8 cellular contexts compared by ENCODE assay signal in genomic region chr20:54020868-54021267, GRCh38. TPM values are rescaled to one million over a fixed set of nuclear protein-coding genes. Genes with fewer than 3 reads are reported as not detected.
"Had no signal": no experiment of that assay in that cellular context is flagged by ENCODE, and none has a peak within 500 bp of the region (broad histone marks: within the 10 kb centered on the region; RNA-seq: fewer than 3 reads in every experiment).

No MANE protein-coding gene starts in this region.

- FAIRE-seq: HepG2, K562 had no signal

- DNase-seq: IMR-90, KBM-7, KG1 had no signal

- H3K36me3 Mint-ChIP-seq: IgD-negative memory B cell had no signal

- ATAC-seq: HepG2, K562 had no signal

- H3K4me3 ChIP-seq: K562 had no signal

- H3K4me2 ChIP-seq: KMS-11 had no signal

- H3K27ac ChIP-seq: HL-60, KMS-11 had no signal

- H3K4me3 Mint-ChIP-seq: IgD-negative memory B cell had no signal

- H3K9ac ChIP-seq: KMS-11 had no signal

- H3K27me3 Mint-ChIP-seq: IgD-negative memory B cell had no signal

- H3K27ac Mint-ChIP-seq: IgD-negative memory B cell had no signal

RNA-seq across cellular contexts. Expression of gene BCAS1, which starts 49.5 kb away (rescaled TPM):
- polyA plus RNA-seq: IMR-90 had no signal
